17 cellular contexts compared by ENCODE assay signal in the genomic region with DNA sequence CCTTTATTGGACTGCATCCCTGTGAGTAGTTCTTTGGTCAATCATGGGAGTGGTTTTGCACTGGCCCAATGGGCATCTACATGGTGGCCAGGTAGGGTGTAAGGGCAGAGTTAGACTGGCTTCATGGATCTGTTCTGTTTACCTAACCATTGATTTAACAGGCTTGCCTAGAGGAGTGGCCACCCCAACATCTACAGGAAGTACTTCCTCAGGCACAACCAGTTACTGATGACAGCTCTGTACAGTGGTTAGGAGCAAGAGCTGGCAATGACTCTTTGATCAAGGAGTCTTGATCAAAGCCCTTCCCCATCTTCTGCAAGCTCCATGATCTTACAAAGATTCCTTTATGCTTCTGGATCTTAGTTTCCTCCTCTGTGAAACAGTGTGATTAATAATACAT.
DNase-seq lines count a peak whose midpoint lies in the region; ATAC-seq, FAIRE-seq and TF ChIP-seq lines count a peak whose summit lies in the region.
"Had no signal": no experiment of that assay in that cellular context is flagged by ENCODE, and none has a peak within 500 bp of the region (broad histone marks: within the 10 kb centered on the region; RNA-seq: fewer than 3 reads in every experiment).

No MANE protein-coding gene starts in this region.

- H3K36me3 Mint-ChIP-seq in activated naive CD8-positive, alpha-beta T cell treated with anti-CD3 and anti-CD28 coated beads, Interleukin-2, amount 10 ng/mL, durations not matched to agents 7 days and 5 days: peaks cover 2% of the 10 kb centered on the region
- no peaks in the 10 kb centered on the region for H3K36me3 Mint-ChIP-seq in activated naive CD8-positive, alpha-beta T cell treated with anti-CD3 and anti-CD28 coated beads for 36 hours

- no peak for TF ChIP-seq POLR2A in A549 (IDR thresholded peaks at IDR 0.05; ENCODE audit: low read length)

- H3K9me3 ChIP-seq in A549 (peaks cover 8% of the 10 kb centered on the region; the same call in 1 of the 3 replicates), PC-9 (ENCODE audit: insufficient read depth, low read depth) (peaks cover 13% of the 10 kb centered on the region)
- H3K9me3 ChIP-seq: HAP-1 had no signal

- no peaks in the 10 kb centered on the region for H3K9me2 ChIP-seq in PC-9 (ENCODE audit: insufficient read depth)

- ATAC-seq in activated naive CD8-positive, alpha-beta T cell treated with anti-CD3 and anti-CD28 coated beads, Interleukin-2, amount 10 ng/mL, durations not matched to agents 7 days and 5 days (ENCODE audit: low read depth): peak; percentile 77
- ATAC-seq in A549: no peak
- peak; percentile 24 for ATAC-seq in left lobe of liver
- ATAC-seq in HG02678 (IDR thresholded peaks at IDR 0.05; ENCODE audit: unreplicated experiment): no peak

- TF ChIP-seq CTCF in A549 (IDR thresholded peaks at IDR 0.05) (no peak), PC-9 (conservative IDR thresholded peaks at IDR 0.05) (no peak)

- H2AFZ ChIP-seq in PC-9: no peak overlapping the region

- H3K4me3 ChIP-seq in A549 (no peak overlapping the region), PC-9 (no peak overlapping the region)
- H3K4me3 ChIP-seq: BLaER1 treated with 17β-estradiol and CSF1 and Interleukin-3, amounts not matched to agents 10 nM and 100 nM; HAP-1 had no signal

- DNase-seq in activated naive CD8-positive, alpha-beta T cell treated with anti-CD3 and anti-CD28 coated beads, Interleukin-2, amount 10 ng/mL, durations not matched to agents 7 days and 5 days: no peak
- no peak for DNase-seq in activated naive CD8-positive, alpha-beta T cell treated with anti-CD3 and anti-CD28 coated beads for 36 hours
- no peak for DNase-seq in A549 (ENCODE audit: low read depth in 1 of 2, low spot score in 1 of 2)
- DNase-seq in PC-9: no peak
- DNase-seq in left lobe of liver (ENCODE audit: low spot score): no peak
- DNase-seq in NOMO-1 treated with dmso at 0.1 percent for 144 hours (lab: John Stamatoyannopoulos, UW; ENCODE audit: unreplicated experiment): no peak
- DNase-seq: 8988T; ACHN; CD4-positive, alpha-beta T cell; DMS79; EL had no signal

- H3K36me3 ChIP-seq in PC-9 (ENCODE audit: low read depth): no peaks in the 10 kb centered on the region; the same call in 1 of the 2 replicates
- H3K36me3 ChIP-seq: BLaER1 treated with 17β-estradiol and CSF1 and Interleukin-3, amounts not matched to agents 10 nM and 100 nM; HAP-1 had no signal

- H3K4me1 Mint-ChIP-seq in activated naive CD8-positive, alpha-beta T cell treated with anti-CD3 and anti-CD28 coated beads, Interleukin-2, amount 10 ng/mL, durations not matched to agents 7 days and 5 days: peaks cover 15% of the 10 kb centered on the region
- H3K4me1 Mint-ChIP-seq in activated naive CD8-positive, alpha-beta T cell treated with anti-CD3 and anti-CD28 coated beads for 36 hours: peaks cover 4% of the 10 kb centered on the region

- H3K27me3 Mint-ChIP-seq in activated naive CD8-positive, alpha-beta T cell treated with anti-CD3 and anti-CD28 coated beads, Interleukin-2, amount 10 ng/mL, durations not matched to agents 7 days and 5 days: peaks cover 8% of the 10 kb centered on the region
- peaks cover 17% of the 10 kb centered on the region for H3K27me3 Mint-ChIP-seq in activated naive CD8-positive, alpha-beta T cell treated with anti-CD3 and anti-CD28 coated beads for 36 hours

- no peaks in the 10 kb centered on the region for H4K20me1 ChIP-seq in PC-9 (ENCODE audit: insufficient read depth)
- H4K20me1 ChIP-seq: BLaER1 treated with 17β-estradiol and CSF1 and Interleukin-3, amounts not matched to agents 10 nM and 100 nM had no signal

- no peaks in the 10 kb centered on the region for H3K27me3 ChIP-seq in PC-9 (ENCODE audit: insufficient read depth, low read depth)
- H3K27me3 ChIP-seq: BLaER1 treated with 17β-estradiol and CSF1 and Interleukin-3, amounts not matched to agents 10 nM and 100 nM had no signal

- POLR2A ChIA-PET in activated naive CD8-positive, alpha-beta T cell treated with anti-CD3 and anti-CD28 coated beads, Interleukin-2, amount 10 ng/mL, durations not matched to agents 7 days and 5 days (lab: Charles Lee): interaction anchor here (0.5 kb wide), 1 partner anchor 71 kb away, joined by 4 read pairs; no protein-coding TSS in a partner anchor
- POLR2A ChIA-PET in A549 (lab: Yijun Ruan, JAX) (no interaction called here), PC-9 (lab: Charles Lee; ENCODE audit: unreplicated experiment) (no interaction called here)

- intact Hi-C loops in PC-9 (cut with micrococcal nuclease; ENCODE audit: unreplicated experiment): no loop called here

- TF ChIP-seq EP300 in A549 (IDR thresholded peaks at IDR 0.05): no peak

- peaks cover 10% of the 10 kb centered on the region for H3K9me3 Mint-ChIP-seq in activated naive CD8-positive, alpha-beta T cell treated with anti-CD3 and anti-CD28 coated beads, Interleukin-2, amount 10 ng/mL, durations not matched to agents 7 days and 5 days
- H3K9me3 Mint-ChIP-seq in activated naive CD8-positive, alpha-beta T cell treated with anti-CD3 and anti-CD28 coated beads for 36 hours: peaks cover 7% of the 10 kb centered on the region

- TF ChIP-seq RAD21 in A549 (conservative IDR thresholded peaks at IDR 0.05 in 1 of 2, IDR thresholded peaks at IDR 0.05 in 1 of 2): no peak

- H3K4me1 ChIP-seq in A549 (peaks cover 33% of the 10 kb centered on the region), PC-9 (replicated peaks; ENCODE audit: insufficient read depth) (peaks cover 26% of the 10 kb centered on the region)
- H3K4me1 ChIP-seq: HAP-1 had no signal

- H3K27ac ChIP-seq in A549 (peak overlapping the region; percentile 65 to 67), PC-9 (peak overlapping the region; percentile 75)
- H3K27ac ChIP-seq: BLaER1 treated with 17β-estradiol and CSF1 and Interleukin-3, amounts not matched to agents 10 nM and 100 nM had no signal

- no peak for FAIRE-seq in A549 (lab: Jason Lieb, UNC)
- FAIRE-seq: G401.6, GM12891, H1 had no signal

- no peaks in the 10 kb centered on the region for H3K79me2 ChIP-seq in PC-9 (ENCODE audit: low read depth)

- H3F3A ChIP-seq in PC-9 (ENCODE audit: insufficient read depth, low read depth): peaks cover 12% of the 10 kb centered on the region

- no TSS peak for BruUV-seq in PC-9 (replicated peaks; lab: Mats Ljungman, UMichigan)

- CTCF ChIA-PET in A549 (lab: Yijun Ruan, JAX) (interaction anchor here (0.6 kb wide), 1 partner anchor 676 kb away, joined by 4 read pairs; no protein-coding TSS in a partner anchor), PC-9 (lab: Charles Lee) (no interaction called here)

- H3K4me3 Mint-ChIP-seq in activated naive CD8-positive, alpha-beta T cell treated with anti-CD3 and anti-CD28 coated beads, Interleukin-2, amount 10 ng/mL, durations not matched to agents 7 days and 5 days: no peak overlapping the region
- no peak overlapping the region for H3K4me3 Mint-ChIP-seq in activated naive CD8-positive, alpha-beta T cell treated with anti-CD3 and anti-CD28 coated beads for 36 hours
- H3K4me3 Mint-ChIP-seq: CD4-positive, alpha-beta T cell had no signal

- H3K4me2 ChIP-seq in A549 (peak overlapping the region; percentile 38; the same call in 2 of the 3 replicates), PC-9 (peak overlapping the region; percentile 37; the same call in 1 of the 2 replicates)

- H3K27ac Mint-ChIP-seq in activated naive CD8-positive, alpha-beta T cell treated with anti-CD3 and anti-CD28 coated beads, Interleukin-2, amount 10 ng/mL, durations not matched to agents 7 days and 5 days: no peak overlapping the region
- no peak overlapping the region for H3K27ac Mint-ChIP-seq in activated naive CD8-positive, alpha-beta T cell treated with anti-CD3 and anti-CD28 coated beads for 36 hours
- H3K27ac Mint-ChIP-seq: CD4-positive, alpha-beta T cell had no signal

TF ChIP-seq in A549, 52 proteins besides CTCF, POLR2A, EP300 and RAD21:
- TF ChIP-seq KDM5A (IDR thresholded peaks at IDR 0.05): no peak
- TF ChIP-seq MAX (IDR thresholded peaks at IDR 0.05): no peak
- TF ChIP-seq SMC3 (IDR thresholded peaks at IDR 0.05): no peak
- TF ChIP-seq HOXB13 (CRISPR knock-in tag; IDR thresholded peaks at IDR 0.05; ENCODE audit: low read depth): no peak
- TF ChIP-seq RARB (CRISPR knock-in tag; IDR thresholded peaks at IDR 0.05): no peak
- TF ChIP-seq SREBF2 (IDR thresholded peaks at IDR 0.05): no peak
- no peak for TF ChIP-seq RNF2 (IDR thresholded peaks at IDR 0.05; ENCODE audit: borderline replicate concordance, low read depth)
- no peak for TF ChIP-seq ATOH8 (CRISPR knock-in tag; IDR thresholded peaks at IDR 0.05; ENCODE audit: low read depth)
- no peak for TF ChIP-seq FOSB (CRISPR knock-in tag; IDR thresholded peaks at IDR 0.05)

Comparison
In these comparisons a context has a peak if more than half of its experiments do, and no peak if none do; other contexts are left out.
1. ATAC-seq: peak in activated naive CD8-positive, alpha-beta T cell treated with anti-CD3 and anti-CD28 coated beads, Interleukin-2, amount 10 ng/mL, durations not matched to agents 7 days and 5 days (single experiment) and left lobe of liver (single experiment); none in A549 (0 of 2) and HG02678 (single experiment).